ENCODE assay signal across 19 cellular contexts in the genomic region with DNA sequence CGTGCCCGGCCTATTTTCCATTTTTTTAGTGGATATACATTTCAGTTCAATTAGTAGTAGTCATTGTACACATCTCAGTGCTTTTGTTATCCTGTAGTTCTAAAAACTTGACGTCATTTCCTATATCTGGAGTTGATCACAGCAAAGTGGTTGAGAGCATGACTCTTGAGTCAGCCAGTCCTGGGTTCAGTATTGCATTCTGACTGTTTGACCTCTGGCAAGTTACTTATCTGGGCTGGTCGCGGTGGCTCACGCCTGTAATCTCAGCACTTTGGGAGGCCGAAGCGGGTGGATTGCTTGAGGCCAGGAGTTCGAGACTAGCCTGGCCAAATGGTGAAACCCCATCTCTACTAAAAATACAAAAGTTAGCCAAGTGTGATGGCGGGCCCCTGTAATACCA.
DNase-seq lines count a peak whose midpoint lies in the region; ATAC-seq and TF ChIP-seq lines count a peak whose summit lies in the region.
"Had no signal": no experiment of that assay in that cellular context is flagged by ENCODE, and none has a peak within 500 bp of the region (broad histone marks: within the 10 kb centered on the region; RNA-seq: fewer than 3 reads in every experiment).

No MANE protein-coding gene starts in this region.

- ATAC-seq in stimulated activated effector memory CD8-positive, alpha-beta T cell treated with anti-CD3 and anti-CD28 coated beads, Interleukin-12 subunit alpha, Interleukin-12 subunit beta, amount 100 ng/mL, for 72 hours: peak; percentile 86
- ATAC-seq in HG03135 (IDR thresholded peaks at IDR 0.05; ENCODE audit: unreplicated experiment): no peak

- TF ChIP-seq CTCF in brain microvascular endothelial cell (IDR thresholded peaks at IDR 0.05; ENCODE audit: low read depth, low read length, missing control alignments): no peak

- DNase-seq in stimulated activated CD4-positive, alpha-beta T cell treated with anti-CD3 and anti-CD28 coated beads, Interleukin-1b, Interleukin-23, amount 100 ng/mL, for 48 hours: peak; percentile 55
- DNase-seq in stimulated activated CD4-positive, alpha-beta T cell treated with anti-CD3 and anti-CD28 coated beads, Interleukin-12 subunit alpha, Interleukin-12 subunit beta, amount 100 ng/mL, for 4 hours: no peak
- DNase-seq in NCI-H226 (peak; percentile 76), brain microvascular endothelial cell (peak; percentile 71), NCI-H345 (lab: John Stamatoyannopoulos, UW) (no peak)
- no peak for DNase-seq in stimulated activated effector memory CD8-positive, alpha-beta T cell treated with anti-CD3 and anti-CD28 coated beads, Interleukin-12 subunit alpha, Interleukin-12 subunit beta, amount 100 ng/mL, for 72 hours (ENCODE audit: low spot score in 2 of 2)
- DNase-seq: activated naive CD8-positive, alpha-beta T cell treated with anti-CD3 and anti-CD28 coated beads, Interleukin-2, amount 10 ng/mL, durations not matched to agents 7 days and 5 days; COR-L47; H7; KBM-7; NCI-H1092 treated with DMSO at 0.1 percent for 48 hours; NCI-H2081 treated with DMSO at 0.1 percent for 48 hours; NCI-H526 treated with DMSO at 0.1 percent for 48 hours; SHP77 treated with DMSO at 0.1 percent for 48 hours; substantia nigra had no signal

- peaks cover 6% of the 10 kb centered on the region for H3K36me3 Mint-ChIP-seq in stimulated activated effector memory CD8-positive, alpha-beta T cell treated with anti-CD3 and anti-CD28 coated beads, Interleukin-12 subunit alpha, Interleukin-12 subunit beta, amount 100 ng/mL, for 72 hours
- H3K36me3 Mint-ChIP-seq: activated naive CD8-positive, alpha-beta T cell treated with anti-CD3 and anti-CD28 coated beads, Interleukin-2, amount 10 ng/mL, durations not matched to agents 7 days and 5 days had no signal

- no peaks in the 10 kb centered on the region for H3K36me3 ChIP-seq in brain microvascular endothelial cell (replicated peaks)
- H3K36me3 ChIP-seq: breast epithelium had no signal

- H3K4me3 ChIP-seq in brain microvascular endothelial cell (ENCODE audit: low read depth, low read length): no peak overlapping the region
- H3K4me3 ChIP-seq: breast epithelium had no signal

- in situ Hi-C loops in brain microvascular endothelial cell (cut with HindIII; ENCODE audit: low pct_ligation_motif_present, low sequenced_read_pairs): no loop called here

- H3K4me3 Mint-ChIP-seq in stimulated activated effector memory CD8-positive, alpha-beta T cell treated with anti-CD3 and anti-CD28 coated beads, Interleukin-12 subunit alpha, Interleukin-12 subunit beta, amount 100 ng/mL, for 72 hours: no peak overlapping the region
- H3K4me3 Mint-ChIP-seq: activated naive CD8-positive, alpha-beta T cell treated with anti-CD3 and anti-CD28 coated beads, Interleukin-2, amount 10 ng/mL, durations not matched to agents 7 days and 5 days had no signal

- no peak overlapping the region for H3K27ac Mint-ChIP-seq in stimulated activated effector memory CD8-positive, alpha-beta T cell treated with anti-CD3 and anti-CD28 coated beads, Interleukin-12 subunit alpha, Interleukin-12 subunit beta, amount 100 ng/mL, for 72 hours
- H3K27ac Mint-ChIP-seq: activated naive CD8-positive, alpha-beta T cell treated with anti-CD3 and anti-CD28 coated beads, Interleukin-2, amount 10 ng/mL, durations not matched to agents 7 days and 5 days had no signal

- peaks cover 13% of the 10 kb centered on the region for H3K4me1 Mint-ChIP-seq in stimulated activated effector memory CD8-positive, alpha-beta T cell treated with anti-CD3 and anti-CD28 coated beads, Interleukin-12 subunit alpha, Interleukin-12 subunit beta, amount 100 ng/mL, for 72 hours

- no peaks in the 10 kb centered on the region for H3K9me3 Mint-ChIP-seq in stimulated activated effector memory CD8-positive, alpha-beta T cell treated with anti-CD3 and anti-CD28 coated beads, Interleukin-12 subunit alpha, Interleukin-12 subunit beta, amount 100 ng/mL, for 72 hours
- H3K9me3 Mint-ChIP-seq: activated naive CD8-positive, alpha-beta T cell treated with anti-CD3 and anti-CD28 coated beads, Interleukin-2, amount 10 ng/mL, durations not matched to agents 7 days and 5 days had no signal

- no peaks in the 10 kb centered on the region for H3K27me3 ChIP-seq in brain microvascular endothelial cell (replicated peaks)
- H3K27me3 ChIP-seq: breast epithelium had no signal

- no peak overlapping the region for H3K27ac ChIP-seq in brain microvascular endothelial cell
- H3K27ac ChIP-seq: breast epithelium, epithelial cell of prostate, VCaP had no signal

Comparison
In these comparisons a context has a peak if more than half of its experiments do, and no peak if none do; other contexts are left out.
1. DNase-seq: peak in stimulated activated CD4-positive, alpha-beta T cell treated with anti-CD3 and anti-CD28 coated beads, Interleukin-1b, Interleukin-23, amount 100 ng/mL, for 48 hours (single experiment), NCI-H226 (single experiment) and brain microvascular endothelial cell (single experiment); none in stimulated activated CD4-positive, alpha-beta T cell treated with anti-CD3 and anti-CD28 coated beads, Interleukin-12 subunit alpha, Interleukin-12 subunit beta, amount 100 ng/mL, for 4 hours (single experiment), stimulated activated effector memory CD8-positive, alpha-beta T cell treated with anti-CD3 and anti-CD28 coated beads, Interleukin-12 subunit alpha, Interleukin-12 subunit beta, amount 100 ng/mL, for 72 hours (0 of 2) and NCI-H345 (single experiment).